In the genomic region with DNA sequence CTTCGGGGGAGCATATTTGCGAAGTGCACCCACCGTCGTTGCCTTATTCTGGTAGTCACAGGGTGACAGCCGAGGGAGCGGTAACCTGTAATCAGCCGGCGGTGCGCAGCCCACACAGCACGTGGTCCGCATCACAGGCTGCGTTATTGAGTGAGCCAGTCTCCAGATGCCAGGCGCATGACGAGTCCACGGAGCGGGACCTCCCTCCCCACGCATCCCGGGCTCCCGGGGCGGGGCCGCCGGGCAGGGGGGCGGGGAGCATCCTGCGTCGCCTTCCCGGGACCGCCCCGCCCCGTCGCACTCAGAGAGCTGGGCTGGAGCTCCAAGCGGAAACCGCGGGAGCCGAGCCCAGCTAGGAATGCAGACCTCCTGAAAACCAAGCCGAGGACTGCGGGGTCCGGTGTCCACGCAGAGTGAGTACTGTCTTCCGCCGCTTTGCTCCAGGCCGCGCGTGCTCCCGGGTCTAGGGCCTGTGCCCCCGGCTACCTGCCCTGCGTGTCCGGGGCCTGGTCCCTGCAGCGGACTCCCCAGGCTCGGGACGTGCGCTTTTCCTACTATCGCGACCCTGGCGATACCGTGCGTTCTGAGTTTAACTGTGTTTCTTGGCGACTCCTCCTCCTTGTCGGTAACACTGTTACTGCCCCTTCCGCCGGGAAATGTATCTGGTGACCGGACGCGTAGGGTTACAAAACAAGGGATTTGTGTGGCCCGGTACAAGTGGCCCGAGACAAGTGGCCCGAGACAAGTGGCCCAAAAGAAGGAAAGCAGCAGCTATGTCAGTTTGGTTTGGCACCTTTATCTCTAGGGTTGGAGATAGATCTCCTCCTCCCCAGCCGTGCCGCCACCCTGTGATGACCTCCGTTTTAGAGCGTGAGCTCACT, we compare ENCODE assay signal across 1 cellular context.
A peak's percentile ranks its signal among the peaks of the same experiment; 100 is the strongest.
TF ChIP-seq lines count a peak whose summit lies in the region.

No MANE protein-coding gene starts in this region.

TF ChIP-seq in HepG2, 621 proteins besides CTCF, POLR2A, EP300 and RAD21 (continued from another document and continues in another):
- TF ChIP-seq, protein P1, sequence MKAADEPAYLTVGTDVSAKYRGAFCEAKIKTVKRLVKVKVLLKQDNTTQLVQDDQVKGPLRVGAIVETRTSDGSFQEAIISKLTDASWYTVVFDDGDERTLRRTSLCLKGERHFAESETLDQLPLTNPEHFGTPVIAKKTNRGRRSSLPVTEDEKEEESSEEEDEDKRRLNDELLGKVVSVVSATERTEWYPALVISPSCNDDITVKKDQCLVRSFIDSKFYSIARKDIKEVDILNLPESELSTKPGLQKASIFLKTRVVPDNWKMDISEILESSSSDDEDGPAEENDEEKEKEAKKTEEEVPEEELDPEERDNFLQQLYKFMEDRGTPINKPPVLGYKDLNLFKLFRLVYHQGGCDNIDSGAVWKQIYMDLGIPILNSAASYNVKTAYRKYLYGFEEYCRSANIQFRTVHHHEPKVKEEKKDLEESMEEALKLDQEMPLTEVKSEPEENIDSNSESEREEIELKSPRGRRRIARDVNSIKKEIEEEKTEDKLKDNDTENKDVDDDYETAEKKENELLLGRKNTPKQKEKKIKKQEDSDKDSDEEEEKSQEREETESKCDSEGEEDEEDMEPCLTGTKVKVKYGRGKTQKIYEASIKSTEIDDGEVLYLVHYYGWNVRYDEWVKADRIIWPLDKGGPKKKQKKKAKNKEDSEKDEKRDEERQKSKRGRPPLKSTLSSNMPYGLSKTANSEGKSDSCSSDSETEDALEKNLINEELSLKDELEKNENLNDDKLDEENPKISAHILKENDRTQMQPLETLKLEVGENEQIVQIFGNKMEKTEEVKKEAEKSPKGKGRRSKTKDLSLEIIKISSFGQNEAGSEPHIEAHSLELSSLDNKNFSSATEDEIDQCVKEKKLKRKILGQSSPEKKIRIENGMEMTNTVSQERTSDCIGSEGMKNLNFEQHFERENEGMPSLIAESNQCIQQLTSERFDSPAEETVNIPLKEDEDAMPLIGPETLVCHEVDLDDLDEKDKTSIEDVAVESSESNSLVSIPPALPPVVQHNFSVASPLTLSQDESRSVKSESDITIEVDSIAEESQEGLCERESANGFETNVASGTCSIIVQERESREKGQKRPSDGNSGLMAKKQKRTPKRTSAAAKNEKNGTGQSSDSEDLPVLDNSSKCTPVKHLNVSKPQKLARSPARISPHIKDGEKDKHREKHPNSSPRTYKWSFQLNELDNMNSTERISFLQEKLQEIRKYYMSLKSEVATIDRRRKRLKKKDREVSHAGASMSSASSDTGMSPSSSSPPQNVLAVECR (CRISPR knock-in tag; IDR thresholded peaks at IDR 0.05; ENCODE audit: borderline replicate concordance), result peak; percentile 74; the same call in 1 of the 2 replicates
- TF ChIP-seq SPEN (CRISPR knock-in tag; IDR thresholded peaks at IDR 0.05; ENCODE audit: low read depth), result no peak
- peak; percentile 64 for TF ChIP-seq GATAD2A (CRISPR knock-in tag; IDR thresholded peaks at IDR 0.05)
- no peak for TF ChIP-seq TCF7 (IDR thresholded peaks at IDR 0.05; ENCODE audit: low read depth)
- TF ChIP-seq HCFC1 (IDR thresholded peaks at IDR 0.05; ENCODE audit: low read depth, low read length), result 0 out of 2 replicates have a peak, but pooled peaks have one; percentile 28
- TF ChIP-seq, protein P2, sequence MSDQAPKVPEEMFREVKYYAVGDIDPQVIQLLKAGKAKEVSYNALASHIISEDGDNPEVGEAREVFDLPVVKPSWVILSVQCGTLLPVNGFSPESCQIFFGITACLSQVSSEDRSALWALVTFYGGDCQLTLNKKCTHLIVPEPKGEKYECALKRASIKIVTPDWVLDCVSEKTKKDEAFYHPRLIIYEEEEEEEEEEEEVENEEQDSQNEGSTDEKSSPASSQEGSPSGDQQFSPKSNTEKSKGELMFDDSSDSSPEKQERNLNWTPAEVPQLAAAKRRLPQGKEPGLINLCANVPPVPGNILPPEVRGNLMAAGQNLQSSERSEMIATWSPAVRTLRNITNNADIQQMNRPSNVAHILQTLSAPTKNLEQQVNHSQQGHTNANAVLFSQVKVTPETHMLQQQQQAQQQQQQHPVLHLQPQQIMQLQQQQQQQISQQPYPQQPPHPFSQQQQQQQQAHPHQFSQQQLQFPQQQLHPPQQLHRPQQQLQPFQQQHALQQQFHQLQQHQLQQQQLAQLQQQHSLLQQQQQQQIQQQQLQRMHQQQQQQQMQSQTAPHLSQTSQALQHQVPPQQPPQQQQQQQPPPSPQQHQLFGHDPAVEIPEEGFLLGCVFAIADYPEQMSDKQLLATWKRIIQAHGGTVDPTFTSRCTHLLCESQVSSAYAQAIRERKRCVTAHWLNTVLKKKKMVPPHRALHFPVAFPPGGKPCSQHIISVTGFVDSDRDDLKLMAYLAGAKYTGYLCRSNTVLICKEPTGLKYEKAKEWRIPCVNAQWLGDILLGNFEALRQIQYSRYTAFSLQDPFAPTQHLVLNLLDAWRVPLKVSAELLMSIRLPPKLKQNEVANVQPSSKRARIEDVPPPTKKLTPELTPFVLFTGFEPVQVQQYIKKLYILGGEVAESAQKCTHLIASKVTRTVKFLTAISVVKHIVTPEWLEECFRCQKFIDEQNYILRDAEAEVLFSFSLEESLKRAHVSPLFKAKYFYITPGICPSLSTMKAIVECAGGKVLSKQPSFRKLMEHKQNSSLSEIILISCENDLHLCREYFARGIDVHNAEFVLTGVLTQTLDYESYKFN (CRISPR knock-in tag; conservative IDR thresholded peaks at IDR 0.05), result 0 out of 2 replicates have a peak, but pooled peaks have one; percentile 33
- TF ChIP-seq, protein P3, sequence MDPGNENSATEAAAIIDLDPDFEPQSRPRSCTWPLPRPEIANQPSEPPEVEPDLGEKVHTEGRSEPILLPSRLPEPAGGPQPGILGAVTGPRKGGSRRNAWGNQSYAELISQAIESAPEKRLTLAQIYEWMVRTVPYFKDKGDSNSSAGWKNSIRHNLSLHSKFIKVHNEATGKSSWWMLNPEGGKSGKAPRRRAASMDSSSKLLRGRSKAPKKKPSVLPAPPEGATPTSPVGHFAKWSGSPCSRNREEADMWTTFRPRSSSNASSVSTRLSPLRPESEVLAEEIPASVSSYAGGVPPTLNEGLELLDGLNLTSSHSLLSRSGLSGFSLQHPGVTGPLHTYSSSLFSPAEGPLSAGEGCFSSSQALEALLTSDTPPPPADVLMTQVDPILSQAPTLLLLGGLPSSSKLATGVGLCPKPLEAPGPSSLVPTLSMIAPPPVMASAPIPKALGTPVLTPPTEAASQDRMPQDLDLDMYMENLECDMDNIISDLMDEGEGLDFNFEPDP (CRISPR knock-in tag; conservative IDR thresholded peaks at IDR 0.05), result no peak
- TF ChIP-seq PRPF4 (IDR thresholded peaks at IDR 0.05; ENCODE audit: low read depth, low read length, poor library complexity, severe bottlenecking), result no peak
- TF ChIP-seq ZBTB3 (CRISPR knock-in tag; IDR thresholded peaks at IDR 0.05; ENCODE audit: borderline replicate concordance, low read depth), result no peak
- TF ChIP-seq, protein P4, sequence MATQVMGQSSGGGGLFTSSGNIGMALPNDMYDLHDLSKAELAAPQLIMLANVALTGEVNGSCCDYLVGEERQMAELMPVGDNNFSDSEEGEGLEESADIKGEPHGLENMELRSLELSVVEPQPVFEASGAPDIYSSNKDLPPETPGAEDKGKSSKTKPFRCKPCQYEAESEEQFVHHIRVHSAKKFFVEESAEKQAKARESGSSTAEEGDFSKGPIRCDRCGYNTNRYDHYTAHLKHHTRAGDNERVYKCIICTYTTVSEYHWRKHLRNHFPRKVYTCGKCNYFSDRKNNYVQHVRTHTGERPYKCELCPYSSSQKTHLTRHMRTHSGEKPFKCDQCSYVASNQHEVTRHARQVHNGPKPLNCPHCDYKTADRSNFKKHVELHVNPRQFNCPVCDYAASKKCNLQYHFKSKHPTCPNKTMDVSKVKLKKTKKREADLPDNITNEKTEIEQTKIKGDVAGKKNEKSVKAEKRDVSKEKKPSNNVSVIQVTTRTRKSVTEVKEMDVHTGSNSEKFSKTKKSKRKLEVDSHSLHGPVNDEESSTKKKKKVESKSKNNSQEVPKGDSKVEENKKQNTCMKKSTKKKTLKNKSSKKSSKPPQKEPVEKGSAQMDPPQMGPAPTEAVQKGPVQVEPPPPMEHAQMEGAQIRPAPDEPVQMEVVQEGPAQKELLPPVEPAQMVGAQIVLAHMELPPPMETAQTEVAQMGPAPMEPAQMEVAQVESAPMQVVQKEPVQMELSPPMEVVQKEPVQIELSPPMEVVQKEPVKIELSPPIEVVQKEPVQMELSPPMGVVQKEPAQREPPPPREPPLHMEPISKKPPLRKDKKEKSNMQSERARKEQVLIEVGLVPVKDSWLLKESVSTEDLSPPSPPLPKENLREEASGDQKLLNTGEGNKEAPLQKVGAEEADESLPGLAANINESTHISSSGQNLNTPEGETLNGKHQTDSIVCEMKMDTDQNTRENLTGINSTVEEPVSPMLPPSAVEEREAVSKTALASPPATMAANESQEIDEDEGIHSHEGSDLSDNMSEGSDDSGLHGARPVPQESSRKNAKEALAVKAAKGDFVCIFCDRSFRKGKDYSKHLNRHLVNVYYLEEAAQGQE (IDR thresholded peaks at IDR 0.05; ENCODE audit: borderline replicate concordance in 1 of 2, low read depth in 1 of 2, low read length in 2 of 2), result no peak
- TF ChIP-seq RBM39 (IDR thresholded peaks at IDR 0.05; ENCODE audit: low read depth, low read length, poor library complexity, severe bottlenecking), result peak; percentile 81
- TF ChIP-seq, protein P5, sequence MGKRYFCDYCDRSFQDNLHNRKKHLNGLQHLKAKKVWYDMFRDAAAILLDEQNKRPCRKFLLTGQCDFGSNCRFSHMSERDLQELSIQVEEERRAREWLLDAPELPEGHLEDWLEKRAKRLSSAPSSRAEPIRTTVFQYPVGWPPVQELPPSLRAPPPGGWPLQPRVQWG (CRISPR knock-in tag; IDR thresholded peaks at IDR 0.05; ENCODE audit: borderline replicate concordance, low read depth), result no peak
- 0 out of 2 replicates have a peak, but pooled peaks have one; percentile 43 for TF ChIP-seq ZC3H4 (CRISPR knock-in tag; IDR thresholded peaks at IDR 0.05; ENCODE audit: borderline replicate concordance)
- TF ChIP-seq ZFP36 (IDR thresholded peaks at IDR 0.05; ENCODE audit: borderline replicate concordance, low read depth, low read length, partially characterized antibody), result no peak
- peak; percentile 82 for TF ChIP-seq ZNF772 (CRISPR knock-in tag; IDR thresholded peaks at IDR 0.05)
- peak; percentile 83 for TF ChIP-seq TEAD3 (CRISPR knock-in tag; optimal IDR thresholded peaks at IDR 0.05; ENCODE audit: borderline replicate concordance)
- no peak for TF ChIP-seq ZEB1 (IDR thresholded peaks at IDR 0.05; ENCODE audit: insufficient replicate concordance, low read depth)
- TF ChIP-seq ZNF224 (CRISPR knock-in tag; IDR thresholded peaks at IDR 0.05), result 0 out of 2 replicates have a peak, but pooled peaks have one; percentile 33
- peak; percentile 42; the same call in 1 of the 2 replicates for TF ChIP-seq BCL6 (CRISPR knock-in tag; IDR thresholded peaks at IDR 0.05)
- no peak for TF ChIP-seq RARG (CRISPR knock-in tag; IDR thresholded peaks at IDR 0.05; ENCODE audit: low read depth)
- TF ChIP-seq HNF4G (IDR thresholded peaks at IDR 0.05; ENCODE audit: borderline replicate concordance, low read depth, low read length), result no peak
- TF ChIP-seq HNF4G (CRISPR knock-in tag; IDR thresholded peaks at IDR 0.05; ENCODE audit: borderline replicate concordance, low read depth), result peak; percentile 21; the same call in 1 of the 2 replicates
- TF ChIP-seq ZNF501 (CRISPR knock-in tag; IDR thresholded peaks at IDR 0.05), result peak; percentile 71
- no peak for TF ChIP-seq ZNF672 (CRISPR knock-in tag; IDR thresholded peaks at IDR 0.05)
- no peak for TF ChIP-seq PAF1 (CRISPR knock-in tag; IDR thresholded peaks at IDR 0.05)
- TF ChIP-seq HNRNPH1 (optimal IDR thresholded peaks at IDR 0.05; ENCODE audit: low read depth, low read length), result no peak
- TF ChIP-seq IKZF4 (CRISPR knock-in tag; IDR thresholded peaks at IDR 0.05; ENCODE audit: borderline replicate concordance, low read depth, not compliant biosample characterization), result no peak
- TF ChIP-seq, protein P6, sequence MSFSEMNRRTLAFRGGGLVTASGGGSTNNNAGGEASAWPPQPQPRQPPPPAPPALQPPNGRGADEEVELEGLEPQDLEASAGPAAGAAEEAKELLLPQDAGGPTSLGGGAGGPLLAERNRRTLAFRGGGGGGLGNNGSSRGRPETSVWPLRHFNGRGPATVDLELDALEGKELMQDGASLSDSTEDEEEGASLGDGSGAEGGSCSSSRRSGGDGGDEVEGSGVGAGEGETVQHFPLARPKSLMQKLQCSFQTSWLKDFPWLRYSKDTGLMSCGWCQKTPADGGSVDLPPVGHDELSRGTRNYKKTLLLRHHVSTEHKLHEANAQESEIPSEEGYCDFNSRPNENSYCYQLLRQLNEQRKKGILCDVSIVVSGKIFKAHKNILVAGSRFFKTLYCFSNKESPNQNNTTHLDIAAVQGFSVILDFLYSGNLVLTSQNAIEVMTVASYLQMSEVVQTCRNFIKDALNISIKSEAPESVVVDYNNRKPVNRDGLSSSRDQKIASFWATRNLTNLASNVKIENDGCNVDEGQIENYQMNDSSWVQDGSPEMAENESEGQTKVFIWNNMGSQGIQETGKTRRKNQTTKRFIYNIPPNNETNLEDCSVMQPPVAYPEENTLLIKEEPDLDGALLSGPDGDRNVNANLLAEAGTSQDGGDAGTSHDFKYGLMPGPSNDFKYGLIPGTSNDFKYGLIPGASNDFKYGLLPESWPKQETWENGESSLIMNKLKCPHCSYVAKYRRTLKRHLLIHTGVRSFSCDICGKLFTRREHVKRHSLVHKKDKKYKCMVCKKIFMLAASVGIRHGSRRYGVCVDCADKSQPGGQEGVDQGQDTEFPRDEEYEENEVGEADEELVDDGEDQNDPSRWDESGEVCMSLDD (CRISPR knock-in tag; IDR thresholded peaks at IDR 0.05; ENCODE audit: borderline replicate concordance), result no peak
- no peak for TF ChIP-seq ZNF232 (CRISPR knock-in tag; IDR thresholded peaks at IDR 0.05; ENCODE audit: borderline replicate concordance)
- no peak for TF ChIP-seq ZC3H13 (CRISPR knock-in tag; IDR thresholded peaks at IDR 0.05)
- peak; percentile 35 for TF ChIP-seq ZMYM4 (CRISPR knock-in tag; IDR thresholded peaks at IDR 0.05)
- TF ChIP-seq ZBTB38 (CRISPR knock-in tag; IDR thresholded peaks at IDR 0.05), result no peak
- peak in 1 of 2 experiments; percentile 68; a peak in 2 of 4 replicates for TF ChIP-seq KLF16 (CRISPR knock-in tag; IDR thresholded peaks at IDR 0.05)
- TF ChIP-seq, protein P7, sequence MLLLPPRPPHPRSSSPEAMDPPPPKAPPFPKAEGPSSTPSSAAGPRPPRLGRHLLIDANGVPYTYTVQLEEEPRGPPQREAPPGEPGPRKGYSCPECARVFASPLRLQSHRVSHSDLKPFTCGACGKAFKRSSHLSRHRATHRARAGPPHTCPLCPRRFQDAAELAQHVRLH (CRISPR knock-in tag; IDR thresholded peaks at IDR 0.05; ENCODE audit: borderline replicate concordance, low read depth), result peak; percentile 85
- TF ChIP-seq SRY (CRISPR knock-in tag; IDR thresholded peaks at IDR 0.05), result no peak; the same call in 1 of the 2 replicates
- no peak for TF ChIP-seq ZNF546 (CRISPR knock-in tag; conservative IDR thresholded peaks at IDR 0.05)
- TF ChIP-seq HDAC1 (CRISPR knock-in tag; IDR thresholded peaks at IDR 0.05), result no peak
- peak; percentile 15; the same call in 1 of the 2 replicates for TF ChIP-seq CREM (IDR thresholded peaks at IDR 0.05)
- no peak for TF ChIP-seq CREM (CRISPR knock-in tag; IDR thresholded peaks at IDR 0.05)
- TF ChIP-seq ZNF781 (CRISPR knock-in tag; IDR thresholded peaks at IDR 0.05; ENCODE audit: borderline replicate concordance, not compliant biosample characterization), result no peak
- no peak for TF ChIP-seq NBN (conservative IDR thresholded peaks at IDR 0.05)
- TF ChIP-seq SATB2 (CRISPR knock-in tag; IDR thresholded peaks at IDR 0.05), result no peak
- TF ChIP-seq TBP (CRISPR knock-in tag; IDR thresholded peaks at IDR 0.05), result no peak
